Comparison of ENCODE assay signal across 17 cellular contexts in the genomic region with DNA sequence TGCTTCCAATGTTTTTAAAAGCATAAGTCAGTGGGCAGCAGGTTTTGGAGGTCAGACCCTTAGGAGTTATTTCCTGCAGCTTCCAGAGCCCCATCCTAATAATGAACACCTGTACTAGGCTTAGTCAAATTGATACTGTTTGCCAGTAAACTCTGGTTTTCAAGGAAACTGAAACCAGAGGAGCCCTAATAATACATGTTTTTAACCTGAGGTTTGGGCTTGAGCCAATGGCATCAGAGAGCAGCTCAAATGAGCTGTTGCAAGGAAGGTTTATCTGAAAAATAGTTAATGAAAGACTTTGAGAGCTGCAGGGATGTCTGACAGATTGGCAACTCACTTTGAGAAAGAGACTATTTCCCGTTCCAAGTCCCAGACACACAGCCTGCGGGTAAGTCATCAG. TPM values are rescaled to one million over a fixed set of nuclear protein-coding genes. Genes with fewer than 3 reads are reported as not detected.
DNase-seq lines count a peak whose midpoint lies in the region; ATAC-seq and TF ChIP-seq lines count a peak whose summit lies in the region.
"Had no signal": no experiment of that assay in that cellular context is flagged by ENCODE, and none has a peak within 500 bp of the region (broad histone marks: within the 10 kb centered on the region; RNA-seq: fewer than 3 reads in every experiment).

No MANE protein-coding gene starts in this region.

- no peaks in the 10 kb centered on the region for H3K36me3 Mint-ChIP-seq in activated CD8-positive, alpha-beta memory T cell treated with anti-CD3 and anti-CD28 coated beads, Interleukin-2, amount 10 ng/mL, durations not matched to agents 7 days and 5 days
- H3K36me3 Mint-ChIP-seq: activated naive CD8-positive, alpha-beta T cell treated with anti-CD3 and anti-CD28 coated beads, Interleukin-2, amount 10 ng/mL, durations not matched to agents 7 days and 5 days; stimulated activated effector memory CD8-positive, alpha-beta T cell treated with anti-CD3 and anti-CD28 coated beads, Interleukin-12 subunit alpha, Interleukin-12 subunit beta, amount 100 ng/mL, for 72 hours had no signal

- CTCF ChIA-PET in activated CD8-positive, alpha-beta memory T cell treated with anti-CD3 and anti-CD28 coated beads, Interleukin-2, amount 10 ng/mL, durations not matched to agents 7 days and 5 days (lab: Charles Lee): no interaction called here

- H3K9me2 ChIP-seq in MM.1S (replicated peaks; ENCODE audit: insufficient read depth, low read length): no peaks in the 10 kb centered on the region

- H3K27ac Mint-ChIP-seq in activated CD8-positive, alpha-beta memory T cell treated with anti-CD3 and anti-CD28 coated beads, Interleukin-2, amount 10 ng/mL, durations not matched to agents 7 days and 5 days: no peak overlapping the region
- H3K27ac Mint-ChIP-seq: activated B cell treated with CpG ODN at 0.5 μM for 24 hours; activated naive CD8-positive, alpha-beta T cell treated with anti-CD3 and anti-CD28 coated beads, Interleukin-2, amount 10 ng/mL, durations not matched to agents 7 days and 5 days; stimulated activated effector memory CD8-positive, alpha-beta T cell treated with anti-CD3 and anti-CD28 coated beads, Interleukin-12 subunit alpha, Interleukin-12 subunit beta, amount 100 ng/mL, for 72 hours had no signal

- no peaks in the 10 kb centered on the region for H3K9me3 Mint-ChIP-seq in activated CD8-positive, alpha-beta memory T cell treated with anti-CD3 and anti-CD28 coated beads, Interleukin-2, amount 10 ng/mL, durations not matched to agents 7 days and 5 days (ENCODE audit: low read depth)
- H3K9me3 Mint-ChIP-seq: activated naive CD8-positive, alpha-beta T cell treated with anti-CD3 and anti-CD28 coated beads, Interleukin-2, amount 10 ng/mL, durations not matched to agents 7 days and 5 days; stimulated activated effector memory CD8-positive, alpha-beta T cell treated with anti-CD3 and anti-CD28 coated beads, Interleukin-12 subunit alpha, Interleukin-12 subunit beta, amount 100 ng/mL, for 72 hours had no signal

- H3K27me3 ChIP-seq in MM.1S (replicated peaks; ENCODE audit: insufficient read depth, low read length) (no peaks in the 10 kb centered on the region), BE2C (no peaks in the 10 kb centered on the region)
- H3K27me3 ChIP-seq: gastrocnemius medialis had no signal

- H4K20me1 ChIP-seq in MM.1S (ENCODE audit: insufficient read depth, low read length): no peaks in the 10 kb centered on the region

- H3K4me1 Mint-ChIP-seq in activated CD8-positive, alpha-beta memory T cell treated with anti-CD3 and anti-CD28 coated beads, Interleukin-2, amount 10 ng/mL, durations not matched to agents 7 days and 5 days: no peaks in the 10 kb centered on the region
- H3K4me1 Mint-ChIP-seq: activated B cell treated with CpG ODN at 0.5 μM for 24 hours; activated naive CD8-positive, alpha-beta T cell treated with anti-CD3 and anti-CD28 coated beads, Interleukin-2, amount 10 ng/mL, durations not matched to agents 7 days and 5 days; stimulated activated effector memory CD8-positive, alpha-beta T cell treated with anti-CD3 and anti-CD28 coated beads, Interleukin-12 subunit alpha, Interleukin-12 subunit beta, amount 100 ng/mL, for 72 hours had no signal

- H3K36me3 ChIP-seq in MM.1S (replicated peaks; ENCODE audit: insufficient read depth, low read length) (no peaks in the 10 kb centered on the region), BE2C (no peaks in the 10 kb centered on the region)
- H3K36me3 ChIP-seq: gastrocnemius medialis had no signal

- ATAC-seq in GM19397 (IDR thresholded peaks at IDR 0.05; ENCODE audit: unreplicated experiment): peak; percentile 36
- peak; percentile 34 for ATAC-seq in HG02852 (IDR thresholded peaks at IDR 0.05; ENCODE audit: unreplicated experiment)
- no peak for ATAC-seq in activated CD8-positive, alpha-beta memory T cell treated with anti-CD3 and anti-CD28 coated beads, Interleukin-2, amount 10 ng/mL, durations not matched to agents 7 days and 5 days
- ATAC-seq: A549; gastrocnemius medialis; stimulated activated effector memory CD8-positive, alpha-beta T cell treated with anti-CD3 and anti-CD28 coated beads, Interleukin-12 subunit alpha, Interleukin-12 subunit beta, amount 100 ng/mL, for 72 hours had no signal

- no peaks in the 10 kb centered on the region for H3K27me3 Mint-ChIP-seq in activated CD8-positive, alpha-beta memory T cell treated with anti-CD3 and anti-CD28 coated beads, Interleukin-2, amount 10 ng/mL, durations not matched to agents 7 days and 5 days
- H3K27me3 Mint-ChIP-seq: activated B cell treated with CpG ODN at 0.5 μM for 24 hours; activated naive CD8-positive, alpha-beta T cell treated with anti-CD3 and anti-CD28 coated beads, Interleukin-2, amount 10 ng/mL, durations not matched to agents 7 days and 5 days had no signal

- H3K79me2 ChIP-seq in MM.1S (ENCODE audit: low read length): no peaks in the 10 kb centered on the region

- peak overlapping the region; percentile 17; the same call in 1 of the 2 replicates for H3K27ac ChIP-seq in MM.1S (ENCODE audit: low read length)
- H3K27ac ChIP-seq: A549, gastrocnemius medialis had no signal

- no peak overlapping the region for H3K4me3 ChIP-seq in MM.1S (ENCODE audit: low read length)
- H3K4me3 ChIP-seq in BE2C (ENCODE audit: low read depth, low read length): no peak overlapping the region
- H3K4me3 ChIP-seq: A549, gastrocnemius medialis had no signal

- H3K4me1 ChIP-seq in MM.1S (ENCODE audit: low read length) (peaks cover 13% of the 10 kb centered on the region), BE2C (no peaks in the 10 kb centered on the region)
- H3K4me1 ChIP-seq: A549, gastrocnemius medialis had no signal

- no peak overlapping the region for H3K9ac ChIP-seq in MM.1S (ENCODE audit: low read length)

- no peaks in the 10 kb centered on the region for H3F3A ChIP-seq in MM.1S (ENCODE audit: insufficient read depth, low read length)

- no peak for TF ChIP-seq CTCF in MM.1S (IDR thresholded peaks at IDR 0.05; ENCODE audit: low read length)
- no peak for TF ChIP-seq CTCF in BE2C (IDR thresholded peaks at IDR 0.05; ENCODE audit: low read depth, low read length)

- DNase-seq in COR-L47 (lab: John Stamatoyannopoulos, UW) (peak; percentile 4), MM.1S (peak; percentile 48), hypothalamus (lab: John Stamatoyannopoulos, UW) (no peak), foreskin melanocyte (no peak), BE2C (no peak)
- no peak for DNase-seq in activated CD8-positive, alpha-beta memory T cell treated with anti-CD3 and anti-CD28 coated beads, Interleukin-2, amount 10 ng/mL, durations not matched to agents 7 days and 5 days
- DNase-seq: activated B cell treated with CpG ODN at 0.5 μM for 24 hours; activated naive CD8-positive, alpha-beta T cell treated with anti-CD3 and anti-CD28 coated beads, Interleukin-2, amount 10 ng/mL, durations not matched to agents 7 days and 5 days; gastrocnemius medialis; islet precursor cell; NCI-H2107; SW 1271 had no signal

- H3K4me3 Mint-ChIP-seq in activated CD8-positive, alpha-beta memory T cell treated with anti-CD3 and anti-CD28 coated beads, Interleukin-2, amount 10 ng/mL, durations not matched to agents 7 days and 5 days: no peak overlapping the region
- H3K4me3 Mint-ChIP-seq: activated B cell treated with CpG ODN at 0.5 μM for 24 hours; activated naive CD8-positive, alpha-beta T cell treated with anti-CD3 and anti-CD28 coated beads, Interleukin-2, amount 10 ng/mL, durations not matched to agents 7 days and 5 days; stimulated activated effector memory CD8-positive, alpha-beta T cell treated with anti-CD3 and anti-CD28 coated beads, Interleukin-12 subunit alpha, Interleukin-12 subunit beta, amount 100 ng/mL, for 72 hours had no signal

- H2AFZ ChIP-seq in MM.1S (ENCODE audit: low read length): 0 out of 2 replicates have a peak overlapping the region, but pooled peaks have one; percentile 9

- no peak overlapping the region for H3K4me2 ChIP-seq in MM.1S (ENCODE audit: low read depth, low read length)
- H3K4me2 ChIP-seq: A549 had no signal

- H3K9me3 ChIP-seq in MM.1S (replicated peaks; ENCODE audit: insufficient read depth, low read length): no peaks in the 10 kb centered on the region
- H3K9me3 ChIP-seq in BE2C: no peaks in the 10 kb centered on the region
- H3K9me3 ChIP-seq: A549, gastrocnemius medialis had no signal

RNA-seq across cellular contexts. Expression of a gene that starts 54.6 kb away (rescaled TPM):
- 0.08 TPM for polyA plus RNA-seq in BE2C (2012; ENCODE audit: insufficient read depth, insufficient read length, low read depth)
- total RNA-seq in activated CD8-positive, alpha-beta memory T cell treated with anti-CD3 and anti-CD28 coated beads, Interleukin-2, amount 10 ng/mL, durations not matched to agents 7 days and 5 days: not detected
- total RNA-seq: activated B cell treated with CpG ODN at 0.5 μM for 24 hours; activated naive CD8-positive, alpha-beta T cell treated with anti-CD3 and anti-CD28 coated beads, Interleukin-2, amount 10 ng/mL, durations not matched to agents 7 days and 5 days; gastrocnemius medialis; pulmonary artery endothelial cell had no signal

Comparison
In these comparisons a context has a peak if more than half of its experiments do, and no peak if none do; other contexts are left out.
1. DNase-seq: peak in COR-L47 (single experiment) and MM.1S (single experiment); none in hypothalamus (0 of 51), foreskin melanocyte (single experiment), BE2C (single experiment) and activated CD8-positive, alpha-beta memory T cell treated with anti-CD3 and anti-CD28 coated beads, Interleukin-2, amount 10 ng/mL, durations not matched to agents 7 days and 5 days (single experiment).